Comparison of ENCODE assay signal across 1 cellular context in genomic region chr16:57639172-57639571, GRCh38.
A peak's percentile ranks its signal among the peaks of the same experiment; 100 is the strongest.
TF ChIP-seq lines count a peak whose summit lies in the region.

No MANE protein-coding gene starts in this region.

TF ChIP-seq in HepG2, 621 proteins besides CTCF, POLR2A, EP300 and RAD21:
- no peak for TF ChIP-seq RXRA (CRISPR knock-in tag; IDR thresholded peaks at IDR 0.05)
- TF ChIP-seq FIP1L1 (IDR thresholded peaks at IDR 0.05; ENCODE audit: borderline replicate concordance, insufficient read depth, low read depth, low read length): no peak
- peak; percentile 22; the same call in 1 of the 2 replicates for TF ChIP-seq HIVEP1 (CRISPR knock-in tag; IDR thresholded peaks at IDR 0.05)
- no peak for TF ChIP-seq SP2 (CRISPR knock-in tag; IDR thresholded peaks at IDR 0.05)
- peak; percentile 49; the same call in 1 of the 2 replicates for TF ChIP-seq RFX3 (CRISPR knock-in tag; IDR thresholded peaks at IDR 0.05)
- no peak for TF ChIP-seq MIXL1 (CRISPR knock-in tag; IDR thresholded peaks at IDR 0.05)
- no peak for TF ChIP-seq ZBTB44 (CRISPR knock-in tag; IDR thresholded peaks at IDR 0.05)
- TF ChIP-seq KLF9 (CRISPR knock-in tag; IDR thresholded peaks at IDR 0.05; ENCODE audit: low read depth): no peak
- no peak for TF ChIP-seq IKZF5 (CRISPR knock-in tag; IDR thresholded peaks at IDR 0.05)
- no peak for TF ChIP-seq HINFP (CRISPR knock-in tag; IDR thresholded peaks at IDR 0.05; ENCODE audit: low read depth)
- no peak for TF ChIP-seq ZNF350 (CRISPR knock-in tag; IDR thresholded peaks at IDR 0.05; ENCODE audit: borderline replicate concordance, low read depth)
- TF ChIP-seq MEIS1 (CRISPR knock-in tag; IDR thresholded peaks at IDR 0.05; ENCODE audit: borderline replicate concordance): no peak
- TF ChIP-seq ZNF816 (CRISPR knock-in tag; IDR thresholded peaks at IDR 0.05; ENCODE audit: borderline replicate concordance): no peak
- no peak for TF ChIP-seq ZNF414 (CRISPR knock-in tag; IDR thresholded peaks at IDR 0.05)
- no peak for TF ChIP-seq NR1H2 (CRISPR knock-in tag; IDR thresholded peaks at IDR 0.05; ENCODE audit: borderline replicate concordance, low read depth)
- TF ChIP-seq CAMTA2 (CRISPR knock-in tag; IDR thresholded peaks at IDR 0.05; ENCODE audit: borderline replicate concordance): no peak
- no peak for TF ChIP-seq SMARCE1 (IDR thresholded peaks at IDR 0.05; ENCODE audit: borderline replicate concordance)
- TF ChIP-seq NONO (IDR thresholded peaks at IDR 0.05): no peak
- TF ChIP-seq NONO (CRISPR knock-in tag; conservative IDR thresholded peaks at IDR 0.05): no peak
- TF ChIP-seq AHR (CRISPR knock-in tag; IDR thresholded peaks at IDR 0.05): no peak
- no peak for TF ChIP-seq REST (IDR thresholded peaks at IDR 0.05; ENCODE audit: borderline replicate concordance in 1 of 2, low read depth in 1 of 2, low read length in 2 of 2)
- no peak for TF ChIP-seq CEBPB (IDR thresholded peaks at IDR 0.05; ENCODE audit: borderline replicate concordance, low read depth, low read length)
- peak; percentile 49; the same call in 1 of the 2 replicates for TF ChIP-seq RFX1 (IDR thresholded peaks at IDR 0.05)
- no peak for TF ChIP-seq MTA3 (CRISPR knock-in tag; IDR thresholded peaks at IDR 0.05)
- peak; percentile 76 for TF ChIP-seq ZBTB33 (CRISPR knock-in tag; IDR thresholded peaks at IDR 0.05)
- TF ChIP-seq KLF16 (CRISPR knock-in tag; IDR thresholded peaks at IDR 0.05): no peak
- TF ChIP-seq ZNF761 (CRISPR knock-in tag; conservative IDR thresholded peaks at IDR 0.05): no peak
- no peak for TF ChIP-seq ZNF251 (CRISPR knock-in tag; IDR thresholded peaks at IDR 0.05)
- TF ChIP-seq SMAD1 (CRISPR knock-in tag; IDR thresholded peaks at IDR 0.05; ENCODE audit: borderline replicate concordance, low read depth): no peak
TF ChIP-seq in HepG2: peak in this region for 4.
